In genomic region chr11:24748261-24748660, GRCh38 we compare ENCODE assay signal across 16 cellular contexts.
A peak's percentile ranks its signal among the peaks of the same experiment; 100 is the strongest.
DNase-seq lines count a peak whose midpoint lies in the region; ATAC-seq and TF ChIP-seq lines count a peak whose summit lies in the region.
"Had no signal": no experiment of that assay in that cellular context is flagged by ENCODE, and none has a peak within 500 bp of the region (broad histone marks: within the 10 kb centered on the region; RNA-seq: fewer than 3 reads in every experiment).

No MANE protein-coding gene starts in this region.

- no peaks in the 10 kb centered on the region for H3F3A ChIP-seq in MM.1S (ENCODE audit: insufficient read depth, low read length)

- no peak for ATAC-seq in DND-41 (ENCODE audit: insufficient read depth, low read depth)
- ATAC-seq in GM19455 (IDR thresholded peaks at IDR 0.05; ENCODE audit: unreplicated experiment) = no peak
- ATAC-seq in T-helper 17 cell = no peak
- ATAC-seq in GM21447 (IDR thresholded peaks at IDR 0.05; ENCODE audit: unreplicated experiment) = no peak
- ATAC-seq: CD8-positive, alpha-beta T cell; K562 had no signal

- H3K27ac Mint-ChIP-seq in dendritic cell treated with granulocyte-macrophage colony-stimulating factor and Interleukin-4, amounts not matched to agents 40 ng/mL and 50 ng/mL, for 4 days = peak overlapping the region; percentile 72
- no peak overlapping the region for H3K27ac Mint-ChIP-seq in T-helper 17 cell
- H3K27ac Mint-ChIP-seq: CD8-positive, alpha-beta T cell had no signal

- H3K27me3 ChIP-seq in DND-41 (ENCODE audit: insufficient read depth, low read length, poor library complexity) (no peaks in the 10 kb centered on the region), MM.1S (replicated peaks; ENCODE audit: insufficient read depth, low read length) (no peaks in the 10 kb centered on the region)
- H3K27me3 ChIP-seq: MG63 had no signal

- H3K4me3 ChIP-seq in DND-41 (ENCODE audit: low read depth in 1 of 2, low read length in 2 of 2) = no peak overlapping the region; a peak in 1 of 4 replicates
- no peak overlapping the region for H3K4me3 ChIP-seq in MM.1S (ENCODE audit: low read length)
- H3K4me3 ChIP-seq: K562, MG63, SK-N-MC had no signal

- H2AFZ ChIP-seq in DND-41 (ENCODE audit: low read depth, low read length) (peak overlapping the region; percentile 48), MM.1S (ENCODE audit: low read length) (peak overlapping the region; percentile 73)

- H3K4me2 ChIP-seq in DND-41 (ENCODE audit: insufficient read depth, low read length) (no peak overlapping the region), MM.1S (ENCODE audit: low read depth, low read length) (no peak overlapping the region)

- H3K4me1 Mint-ChIP-seq in dendritic cell treated with granulocyte-macrophage colony-stimulating factor and Interleukin-4, amounts not matched to agents 40 ng/mL and 50 ng/mL, for 4 days (ENCODE audit: low read depth) = peaks cover 14% of the 10 kb centered on the region
- H3K4me1 Mint-ChIP-seq in T-helper 17 cell = no peaks in the 10 kb centered on the region

- peak overlapping the region; percentile 64 for H3K27ac ChIP-seq in DND-41 (ENCODE audit: low read length)
- no peak overlapping the region for H3K27ac ChIP-seq in MM.1S (ENCODE audit: low read length)
- H3K27ac ChIP-seq: SK-N-MC had no signal

- DNase-seq in DND-41 (peak; percentile 21), MM.1S (no peak), OCI-M1 (lab: John Stamatoyannopoulos, UW) (peak; percentile 25), T-helper 17 cell (no peak), COLO668 (lab: John Stamatoyannopoulos, UW; ENCODE audit: unreplicated experiment) (no peak)
- DNase-seq: ACHN; CD8-positive, alpha-beta T cell; MG63; NCI-H1436 treated with DMSO at 0.1 percent for 48 hours; NCI-H345; NCI-H526 treated with DMSO at 0.1 percent for 48 hours had no signal

- H3K9ac ChIP-seq in DND-41 (ENCODE audit: low read depth, low read length) (no peak overlapping the region), MM.1S (ENCODE audit: low read length) (no peak overlapping the region)

- H3K36me3 ChIP-seq in DND-41 (ENCODE audit: insufficient read depth, low read length) (no peaks in the 10 kb centered on the region), MM.1S (replicated peaks; ENCODE audit: insufficient read depth, low read length) (no peaks in the 10 kb centered on the region)
- H3K36me3 ChIP-seq: MG63 had no signal

- H3K9me3 Mint-ChIP-seq in dendritic cell treated with granulocyte-macrophage colony-stimulating factor and Interleukin-4, amounts not matched to agents 40 ng/mL and 50 ng/mL, for 4 days = peaks cover 13% of the 10 kb centered on the region

- H3K79me2 ChIP-seq in DND-41 (ENCODE audit: insufficient read depth, low read length) = no peaks in the 10 kb centered on the region
- no peaks in the 10 kb centered on the region for H3K79me2 ChIP-seq in MM.1S (ENCODE audit: low read length)

- H3K9me2 ChIP-seq in MM.1S (replicated peaks; ENCODE audit: insufficient read depth, low read length) = no peaks in the 10 kb centered on the region

- H3K9me3 ChIP-seq in DND-41 (ENCODE audit: insufficient read depth, low read length, severe bottlenecking) (no peaks in the 10 kb centered on the region), MM.1S (replicated peaks; ENCODE audit: insufficient read depth, low read length) (no peaks in the 10 kb centered on the region), T-helper 17 cell (ENCODE audit: control insufficient read depth, low read length, poor library complexity, severe bottlenecking) (no peaks in the 10 kb centered on the region)
- H3K9me3 ChIP-seq: MG63 had no signal

- H3K4me1 ChIP-seq in DND-41 (ENCODE audit: insufficient read depth, low read length) (peaks cover 27% of the 10 kb centered on the region), MM.1S (ENCODE audit: low read length) (peaks cover 17% of the 10 kb centered on the region)

- H3K4me3 Mint-ChIP-seq in dendritic cell treated with granulocyte-macrophage colony-stimulating factor and Interleukin-4, amounts not matched to agents 40 ng/mL and 50 ng/mL, for 4 days = peak overlapping the region; percentile 34
- H3K4me3 Mint-ChIP-seq in T-helper 17 cell = no peak overlapping the region
- H3K4me3 Mint-ChIP-seq: CD8-positive, alpha-beta T cell had no signal

- H3K36me3 Mint-ChIP-seq in dendritic cell treated with granulocyte-macrophage colony-stimulating factor and Interleukin-4, amounts not matched to agents 40 ng/mL and 50 ng/mL, for 4 days (ENCODE audit: low read depth) = no peaks in the 10 kb centered on the region
- no peaks in the 10 kb centered on the region for H3K36me3 Mint-ChIP-seq in T-helper 17 cell (ENCODE audit: low read depth)
- H3K36me3 Mint-ChIP-seq: CD8-positive, alpha-beta T cell had no signal

- no peaks in the 10 kb centered on the region for H3K27me3 Mint-ChIP-seq in dendritic cell treated with granulocyte-macrophage colony-stimulating factor and Interleukin-4, amounts not matched to agents 40 ng/mL and 50 ng/mL, for 4 days
- H3K27me3 Mint-ChIP-seq in T-helper 17 cell = no peaks in the 10 kb centered on the region

- TF ChIP-seq CTCF in DND-41 (IDR thresholded peaks at IDR 0.05; ENCODE audit: borderline replicate concordance, extremely low read depth, low read length, poor library complexity, severe bottlenecking) (no peak), MM.1S (IDR thresholded peaks at IDR 0.05; ENCODE audit: low read length) (no peak)

- intact Hi-C loops in dendritic cell treated with granulocyte-macrophage colony-stimulating factor and Interleukin-4, amounts not matched to agents 40 ng/mL and 50 ng/mL, for 4 days (cut with micrococcal nuclease) = no loop called here

- H4K20me1 ChIP-seq in DND-41 (ENCODE audit: insufficient read depth, low read length) = no peaks in the 10 kb centered on the region
- H4K20me1 ChIP-seq in MM.1S (ENCODE audit: insufficient read depth, low read length) = no peaks in the 10 kb centered on the region

Comparison
In these comparisons a context has a peak if more than half of its experiments do, and no peak if none do; other contexts are left out.
1. DNase-seq: peak in DND-41 (single experiment) and OCI-M1 (single experiment); none in MM.1S (single experiment), T-helper 17 cell (0 of 3) and COLO668 (single experiment).